8 cellular contexts compared by ENCODE assay signal in the genomic region with DNA sequence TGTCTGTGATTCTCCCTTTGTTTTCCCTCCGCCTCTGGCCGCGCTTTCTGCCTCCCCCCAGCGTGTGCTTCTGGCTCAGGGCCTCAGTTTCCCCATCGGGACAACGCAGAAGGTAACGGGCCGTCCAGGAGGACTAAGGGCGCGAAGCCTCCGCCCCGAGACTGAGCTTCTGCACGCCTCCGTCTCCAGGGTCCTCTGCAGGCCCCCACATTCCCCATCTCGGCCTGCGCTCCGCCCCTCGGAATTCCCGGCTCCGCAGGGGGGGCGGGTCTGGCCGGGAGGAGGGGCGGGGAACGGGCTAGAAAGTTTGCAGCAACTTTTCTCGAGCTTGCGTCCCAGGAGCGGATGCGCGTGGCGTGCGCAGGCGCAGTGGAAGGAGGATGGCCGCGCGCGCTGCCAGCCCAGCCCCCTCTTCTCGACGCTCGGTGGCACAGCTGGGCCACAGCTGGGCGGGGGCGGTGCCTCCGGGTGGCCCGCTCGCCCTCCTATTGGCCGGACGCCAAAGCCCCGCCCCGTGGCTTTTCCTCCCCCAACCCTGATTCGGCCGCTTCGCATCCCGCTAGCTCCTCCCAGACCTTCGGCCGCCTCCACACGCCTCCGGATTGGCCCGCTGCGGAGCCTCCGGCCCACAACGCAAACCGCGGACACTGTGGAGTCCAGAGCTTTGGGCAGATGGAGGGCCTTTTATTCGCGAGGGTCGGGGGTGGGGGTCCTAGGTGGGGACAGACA. TPM values are rescaled to one million over a fixed set of nuclear protein-coding genes. Genes with fewer than 3 reads are reported as not detected.
DNase-seq lines count a peak whose midpoint lies in the region; ATAC-seq and TF ChIP-seq lines count a peak whose summit lies in the region.

SIX5 (minus strand) TSS at position 199 of the 729 bp plus-strand sequence. CDS start 408 bp downstream, outside the sequence.

- POLR2A ChIA-PET in activated B cell treated with CpG ODN at 0.5 μM for 24 hours (lab: Charles Lee) = interaction anchor here (0.6 to 3.4 kb wide), 30 partner anchors 9 to 1344 kb away, joined by 3 to 46 read pairs (median 6); partner anchors contain the start of genes CCDC61, DMPK, DMWD and FBXO46

- no peaks in the 10 kb centered on the region for H3K36me3 ChIP-seq in ACC112 (ENCODE audit: insufficient read depth, low read length)

- peak; percentile 59 for ATAC-seq in GM18868 (IDR thresholded peaks at IDR 0.05; ENCODE audit: unreplicated experiment)
- peak; percentile 41 for ATAC-seq in HG03103 (IDR thresholded peaks at IDR 0.05; ENCODE audit: low read depth, unreplicated experiment)
- peak; percentile 72 for ATAC-seq in activated B cell treated with CpG ODN at 0.5 μM for 24 hours (ENCODE audit: low read depth)

- H3K4me1 ChIP-seq in ACC112 (ENCODE audit: control insufficient read depth, insufficient read depth, low read length, unreplicated experiment) = no peaks in the 10 kb centered on the region

- peaks cover 19% of the 10 kb centered on the region for H3K4me1 Mint-ChIP-seq in activated B cell treated with CpG ODN at 0.5 μM for 24 hours

- H3K27me3 Mint-ChIP-seq in activated B cell treated with CpG ODN at 0.5 μM for 24 hours = peaks cover 3% of the 10 kb centered on the region

- H3K36me3 Mint-ChIP-seq in activated B cell treated with CpG ODN at 0.5 μM for 24 hours (ENCODE audit: low read depth) = no peaks in the 10 kb centered on the region

- CTCF ChIA-PET in activated B cell treated with CpG ODN at 0.5 μM for 24 hours (lab: Charles Lee) = interaction anchor here (0.6 to 7.1 kb wide), 18 partner anchors 10 to 856 kb away, joined by 3 to 172 read pairs (median 4); partner anchors contain the start of genes FBXO46, PTGIR and QPCTL

- no peak for TF ChIP-seq CTCF in activated B cell treated with CpG ODN at 0.5 μM for 24 hours (IDR thresholded peaks at IDR 0.05)

- H3K79me2 ChIP-seq in ACC112 (ENCODE audit: control insufficient read depth, insufficient read depth, low read length, unreplicated experiment) = peaks cover 7% of the 10 kb centered on the region

- peak within 1 kb of the TSS; percentile 88 for H3K4me3 ChIP-seq in ACC112 (ENCODE audit: low read depth, low read length)

- peak within 1 kb of the TSS; percentile 88 for H3K27ac Mint-ChIP-seq in activated B cell treated with CpG ODN at 0.5 μM for 24 hours

- no peaks in the 10 kb centered on the region for H3K27me3 ChIP-seq in ACC112 (ENCODE audit: insufficient read depth, low read length)

- no peaks in the 10 kb centered on the region for H3K9me3 Mint-ChIP-seq in activated B cell treated with CpG ODN at 0.5 μM for 24 hours

- peak within 1 kb of the TSS; percentile 89 for H3K4me3 Mint-ChIP-seq in activated B cell treated with CpG ODN at 0.5 μM for 24 hours

- DNase-seq in NCI-H2196 (lab: John Stamatoyannopoulos, UW; ENCODE audit: unreplicated experiment) (peak; percentile 98), activated B cell treated with CpG ODN at 0.5 μM for 24 hours (peak; percentile 95), caudate nucleus (lab: John Stamatoyannopoulos, UW) (peak in 60 of 61 donors; percentile 39 to 97 (median 92)), iris pigment epithelial cell (ENCODE audit: low read depth) (peak; percentile 97)
- peak; percentile 86 to 95 for DNase-seq in stimulated activated CD4-positive, alpha-beta T cell treated with anti-CD3 and anti-CD28 coated beads, Interleukin-12 subunit alpha, Interleukin-12 subunit beta, amount 100 ng/mL, for 24 hours (ENCODE audit: low read depth in 2 of 2)

- H2AFZ ChIP-seq in ACC112 (ENCODE audit: low read length, unreplicated experiment) = no peak within 1 kb of the TSS

- H3K27ac ChIP-seq in ACC112 (ENCODE audit: low read depth, low read length) (peak within 1 kb of the TSS; percentile 87), caudate nucleus (ENCODE audit: low read depth, low read length) (peak within 1 kb of the TSS; percentile 97)

- intact Hi-C loops in activated B cell treated with CpG ODN at 0.5 μM for 24 hours (cut with micrococcal nuclease) = loop anchor here (1.0 to 2.0 kb wide), 4 partner anchors 52 to 248 kb away; partner anchors contain the start of gene SYMPK

RNA-seq across cellular contexts. Expression of gene SIX5, which starts in this region (rescaled TPM):
- 1.2 and 1.9 TPM in 2 replicates for total RNA-seq in activated B cell treated with CpG ODN at 0.5 μM for 24 hours

Comparison
In these comparisons a context has a peak if more than half of its experiments do, and no peak if none do; other contexts are left out.
1. Peak in every context shown above with its lines: DNase-seq, ATAC-seq, H3K4me3 ChIP-seq and H3K27ac ChIP-seq.